28 cellular contexts compared by ENCODE assay signal in the genomic region with DNA sequence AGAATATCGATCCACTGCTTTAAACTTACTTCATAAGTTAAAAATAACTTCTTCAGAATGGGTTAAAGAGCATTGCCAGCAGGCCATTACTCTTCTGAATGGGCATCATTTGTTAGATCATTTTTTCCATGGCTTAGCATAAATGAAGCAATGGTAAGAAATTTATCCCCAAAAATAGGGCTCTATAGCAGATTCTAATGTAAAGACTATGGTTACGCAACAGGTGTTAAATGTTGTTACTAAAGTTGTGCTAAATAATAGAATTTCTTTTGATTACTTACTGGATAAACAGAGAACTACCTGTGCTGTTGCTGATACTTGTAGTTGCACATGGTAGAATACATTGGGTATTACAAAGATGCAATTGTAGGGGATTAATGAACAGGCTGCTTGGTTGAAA. TPM values are rescaled to one million over a fixed set of nuclear protein-coding genes. Genes with fewer than 3 reads are reported as not detected.
"Had no signal": no experiment of that assay in that cellular context is flagged by ENCODE, and none has a peak within 500 bp of the region (broad histone marks: within the 10 kb centered on the region; RNA-seq: fewer than 3 reads in every experiment).

No MANE protein-coding gene starts in this region.

- H3K27ac ChIP-seq: stomach, suprapubic skin, testis, thoracic aorta, thyroid gland, tibial artery, tibial nerve, transverse colon, upper lobe of left lung, upper lobe of right lung, uterus, vagina had no signal

- H3K9me3 Mint-ChIP-seq: type B pancreatic cell had no signal

- H3K4me3 Mint-ChIP-seq: stimulated activated effector memory CD8-positive, alpha-beta T cell treated with anti-CD3 and anti-CD28 coated beads, Interleukin-12 subunit alpha, Interleukin-12 subunit beta, amount 100 ng/mL, for 72 hours; stimulated activated memory B cell treated with anti-CD40 and anti-IgM and Interleukin-4, amounts not matched to agents 10 μg/mL and 1 μg/mL and 100 μg/mL, for 72 hours; stimulated activated naive B cell treated with anti-CD40 and anti-IgM and Interleukin-4, amounts not matched to agents 10 μg/mL and 1 μg/mL and 100 μg/mL, for 72 hours; stimulated activated naive CD8-positive, alpha-beta T cell treated with anti-CD3 and anti-CD28 coated beads, Interleukin-15, amount 100 ng/mL, for 72 hours; stimulated activated naive CD8-positive, alpha-beta T cell treated with anti-CD3 and anti-CD28 coated beads, Interleukin-15, Interleukin-2, amounts not matched to agents 100 ng/mL and 50 ng/mL, for 24 hours; type B pancreatic cell had no signal

- H3K4me3 ChIP-seq: stomach, suprapubic skin, testis, thoracic aorta, thyroid gland, tibial artery, tibial nerve, transverse colon, upper lobe of left lung, upper lobe of right lung, uterus, vagina had no signal

- H3K36me3 ChIP-seq: stomach, suprapubic skin, thoracic aorta, thyroid gland, tibial artery, tibial nerve, transverse colon, upper lobe of left lung, upper lobe of right lung, uterus, vagina had no signal

- H3K4me1 Mint-ChIP-seq: stimulated activated effector memory CD8-positive, alpha-beta T cell treated with anti-CD3 and anti-CD28 coated beads, Interleukin-12 subunit alpha, Interleukin-12 subunit beta, amount 100 ng/mL, for 72 hours; stimulated activated memory B cell treated with anti-CD40 and anti-IgM and Interleukin-4, amounts not matched to agents 10 μg/mL and 1 μg/mL and 100 μg/mL, for 72 hours; stimulated activated naive B cell treated with anti-CD40 and anti-IgM and Interleukin-4, amounts not matched to agents 10 μg/mL and 1 μg/mL and 100 μg/mL, for 72 hours; stimulated activated naive CD8-positive, alpha-beta T cell treated with anti-CD3 and anti-CD28 coated beads, Interleukin-15, amount 100 ng/mL, for 72 hours had no signal

- ATAC-seq: stimulated activated effector memory CD8-positive, alpha-beta T cell treated with anti-CD3 and anti-CD28 coated beads, Interleukin-12 subunit alpha, Interleukin-12 subunit beta, amount 100 ng/mL, for 72 hours; stimulated activated memory B cell treated with anti-CD40 and anti-IgM and Interleukin-4, amounts not matched to agents 10 μg/mL and 1 μg/mL and 100 μg/mL, for 72 hours; stimulated activated naive B cell treated with anti-CD40 and anti-IgM and Interleukin-4, amounts not matched to agents 10 μg/mL and 1 μg/mL and 100 μg/mL, for 72 hours; stimulated activated naive CD8-positive, alpha-beta T cell treated with anti-CD3 and anti-CD28 coated beads, Interleukin-15, amount 100 ng/mL, for 72 hours; stimulated activated naive CD8-positive, alpha-beta T cell treated with anti-CD3 and anti-CD28 coated beads, Interleukin-15, Interleukin-2, amounts not matched to agents 100 U/mL and 50 U/mL, for 24 hours; upper lobe of right lung had no signal

- H3K27ac Mint-ChIP-seq: stimulated activated effector memory CD8-positive, alpha-beta T cell treated with anti-CD3 and anti-CD28 coated beads, Interleukin-12 subunit alpha, Interleukin-12 subunit beta, amount 100 ng/mL, for 72 hours; stimulated activated memory B cell treated with anti-CD40 and anti-IgM and Interleukin-4, amounts not matched to agents 10 μg/mL and 1 μg/mL and 100 μg/mL, for 72 hours; stimulated activated naive B cell treated with anti-CD40 and anti-IgM and Interleukin-4, amounts not matched to agents 10 μg/mL and 1 μg/mL and 100 μg/mL, for 72 hours; stimulated activated naive CD8-positive, alpha-beta T cell treated with anti-CD3 and anti-CD28 coated beads, Interleukin-15, amount 100 ng/mL, for 72 hours; stimulated activated naive CD8-positive, alpha-beta T cell treated with anti-CD3 and anti-CD28 coated beads, Interleukin-15, Interleukin-2, amounts not matched to agents 100 ng/mL and 50 ng/mL, for 24 hours; type B pancreatic cell had no signal

- H3K27me3 Mint-ChIP-seq: stimulated activated memory B cell treated with anti-CD40 and anti-IgM and Interleukin-4, amounts not matched to agents 10 μg/mL and 1 μg/mL and 100 μg/mL, for 72 hours; stimulated activated naive B cell treated with anti-CD40 and anti-IgM and Interleukin-4, amounts not matched to agents 10 μg/mL and 1 μg/mL and 100 μg/mL, for 72 hours; stimulated activated naive CD8-positive, alpha-beta T cell treated with anti-CD3 and anti-CD28 coated beads, Interleukin-15, amount 100 ng/mL, for 72 hours; stimulated activated naive CD8-positive, alpha-beta T cell treated with anti-CD3 and anti-CD28 coated beads, Interleukin-15, Interleukin-2, amounts not matched to agents 100 ng/mL and 50 ng/mL, for 24 hours; type B pancreatic cell had no signal

- H3K27me3 ChIP-seq: stomach, suprapubic skin, testis, thyroid gland, tibial artery, tibial nerve, transverse colon, upper lobe of left lung, upper lobe of right lung, uterus, vagina had no signal

- DNase-seq: stimulated activated CD4-positive, alpha-beta T cell treated with anti-CD3 and anti-CD28 coated beads, Interleukin-2, amount 100 ng/mL, for 48 hours; stimulated activated CD4-positive, alpha-beta T cell treated with anti-CD3 and anti-CD28 coated beads, Interleukin-4, amount 100 ng/mL, for 24 hours; stimulated activated CD4-positive, alpha-beta T cell treated with anti-CD3 and anti-CD28 coated beads, Interleukin-4, amount 100 ng/mL, for 4 hours; stimulated activated CD8-positive, alpha-beta memory T cell treated with anti-CD3 and anti-CD28 coated beads, Interleukin-4, amount 100 ng/mL, for 48 hours; stimulated activated naive B cell treated with anti-CD40 and anti-IgM and Interleukin-4, amounts not matched to agents 10 μg/mL and 1 μg/mL and 100 μg/mL, for 72 hours; stimulated activated naive CD4-positive, alpha-beta T cell; stimulated activated naive CD4-positive, alpha-beta T cell treated with Interleukin-2 at 50 U/mL for 16 hours; stimulated activated naive CD8-positive, alpha-beta T cell treated with anti-CD3 and anti-CD28 coated beads, Interleukin-15, amount 100 ng/mL, for 72 hours; stimulated activated naive CD8-positive, alpha-beta T cell treated with anti-CD3 and anti-CD28 coated beads, Interleukin-15, Interleukin-2, amounts not matched to agents 100 U/mL and 50 U/mL, for 24 hours; stomach; substantia nigra; testis; thyroid gland; tibial artery; transverse colon; trophoblast cell; upper lobe of left lung; upper lobe of right lung; uterus had no signal

- H3K36me3 Mint-ChIP-seq: stimulated activated effector memory CD8-positive, alpha-beta T cell treated with anti-CD3 and anti-CD28 coated beads, Interleukin-12 subunit alpha, Interleukin-12 subunit beta, amount 100 ng/mL, for 72 hours; stimulated activated memory B cell treated with anti-CD40 and anti-IgM and Interleukin-4, amounts not matched to agents 10 μg/mL and 1 μg/mL and 100 μg/mL, for 72 hours; type B pancreatic cell had no signal

- FAIRE-seq: urothelium cell line had no signal

- H3K4me1 ChIP-seq: stomach, suprapubic skin, testis, thyroid gland, tibial artery, tibial nerve, transverse colon, upper lobe of left lung, upper lobe of right lung, uterus, vagina had no signal

- H3K9me3 ChIP-seq: testis, thyroid gland had no signal

RNA-seq across cellular contexts. Expression of a gene that starts 15.9 kb away (rescaled TPM):
- total RNA-seq: upper lobe of right lung had no signal
- polyA plus RNA-seq: stomach had no signal
